ENCODE assay signal across 8 cellular contexts in the genomic region with DNA sequence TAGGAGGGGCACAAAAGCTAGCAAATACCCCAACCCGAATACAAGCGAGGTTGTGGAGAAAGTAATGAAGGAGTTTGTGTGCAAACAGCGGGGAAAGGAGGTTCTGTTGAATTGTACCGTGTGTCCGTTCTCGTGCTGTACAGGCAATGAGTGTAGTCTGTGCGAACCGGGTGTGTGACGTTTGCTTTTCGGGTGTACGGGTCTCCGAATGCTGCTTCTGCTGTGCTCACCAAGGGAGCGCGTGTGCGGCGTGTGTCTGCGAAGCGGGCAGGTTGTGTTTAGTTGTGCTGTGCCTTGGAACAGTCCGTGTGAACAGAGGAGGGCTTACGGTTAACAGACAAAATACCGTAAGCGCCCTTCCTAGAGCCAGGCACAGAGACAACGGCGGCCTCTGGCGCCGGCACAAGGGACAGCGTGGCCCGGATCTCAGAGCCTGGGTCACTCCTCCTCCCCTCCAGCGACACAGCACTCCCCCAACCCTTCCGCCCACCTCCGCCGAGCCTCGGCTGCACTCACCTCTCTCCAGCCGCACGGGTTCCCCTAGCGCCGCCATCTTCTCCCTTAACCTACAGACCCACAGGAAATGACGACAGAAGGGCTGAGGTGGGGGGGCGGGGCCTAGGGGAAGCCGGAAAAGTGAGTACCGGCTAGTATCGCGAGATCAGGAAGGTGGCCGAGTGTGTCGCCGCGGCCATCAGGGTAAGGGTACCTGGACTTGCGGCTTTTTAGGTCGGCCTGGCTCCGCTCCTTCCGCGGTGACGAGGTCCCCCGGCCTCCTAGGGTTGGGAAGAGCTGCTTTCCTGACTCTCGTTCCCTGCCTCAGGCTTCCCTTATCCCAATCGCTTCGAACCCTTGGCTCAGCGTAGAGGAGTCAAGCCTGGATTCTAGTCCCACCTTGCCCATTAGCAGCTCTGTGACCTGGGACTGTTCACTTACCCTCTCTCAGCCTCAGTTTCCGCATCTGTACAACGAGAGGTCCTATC. TPM values are rescaled to one million over a fixed set of nuclear protein-coding genes. Genes with fewer than 3 reads are reported as not detected.
DNase-seq lines count a peak whose midpoint lies in the region; TF ChIP-seq lines count a peak whose summit lies in the region.

A gene with protein sequence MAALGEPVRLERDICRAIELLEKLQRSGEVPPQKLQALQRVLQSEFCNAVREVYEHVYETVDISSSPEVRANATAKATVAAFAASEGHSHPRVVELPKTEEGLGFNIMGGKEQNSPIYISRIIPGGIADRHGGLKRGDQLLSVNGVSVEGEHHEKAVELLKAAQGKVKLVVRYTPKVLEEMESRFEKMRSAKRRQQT (minus strand): TSS at position 570 of the 983 bp plus-strand sequence. CDS start 17 bp downstream, at position 553.

- H3K4me3 ChIP-seq in GM08714 (ENCODE audit: low read length) = peak within 1 kb of the TSS; percentile 96
- peak within 1 kb of the TSS; percentile 96 for H3K4me3 ChIP-seq in NB4 (ENCODE audit: low read depth, low read length)
- peak within 1 kb of the TSS; percentile 93 to 95 for H3K4me3 ChIP-seq in SK-N-SH (ENCODE audit: low read depth in 2 of 2, low read length in 1 of 2)
- peak within 1 kb of the TSS; percentile 78 for H3K4me3 ChIP-seq in thymus (ENCODE audit: low read length)

- peak within 1 kb of the TSS; percentile 79 to 92 for H3K27ac ChIP-seq in SK-N-SH (ENCODE audit: low read depth in 2 of 2, low read length in 1 of 2)
- H3K27ac ChIP-seq in thymus (ENCODE audit: low read depth) = peak within 1 kb of the TSS; percentile 99

- peak within 1 kb of the TSS; percentile 88 for H3K9ac ChIP-seq in SK-N-SH

- peak within 1 kb of the TSS; percentile 94 for H3K4me3 Mint-ChIP-seq in HFFc6
- peak within 1 kb of the TSS; percentile 99 for H3K4me3 Mint-ChIP-seq in activated naive CD4-positive, alpha-beta T cell treated with anti-CD3 and anti-CD28 coated beads, Interleukin-2, amount 50 U/mL, for 24 hours
- peak within 1 kb of the TSS; percentile 98 for H3K4me3 Mint-ChIP-seq in glutamatergic neuron (ENCODE audit: unreplicated experiment)
- peak within 1 kb of the TSS; percentile 100 for H3K4me3 Mint-ChIP-seq in osteocyte (ENCODE audit: unreplicated experiment)

- H3K27ac Mint-ChIP-seq in HFFc6 (peak within 1 kb of the TSS; percentile 94), glutamatergic neuron (ENCODE audit: unreplicated experiment) (peak within 1 kb of the TSS; percentile 93), osteocyte (ENCODE audit: unreplicated experiment) (peak within 1 kb of the TSS; percentile 98)
- peak within 1 kb of the TSS; percentile 99 for H3K27ac Mint-ChIP-seq in activated naive CD4-positive, alpha-beta T cell treated with anti-CD3 and anti-CD28 coated beads, Interleukin-2, amount 50 U/mL, for 24 hours

- TF ChIP-seq CTCF in HFFc6 (IDR thresholded peaks at IDR 0.05) (peak; percentile 24; the same call in 1 of the 2 replicates), NB4 (IDR thresholded peaks at IDR 0.05; ENCODE audit: low read depth, low read length) (no peak), SK-N-SH (IDR thresholded peaks at IDR 0.05) (no peak; the same call in 1 of the 2 replicates), glutamatergic neuron (IDR thresholded peaks at IDR 0.05; ENCODE audit: partially characterized antibody, unreplicated experiment) (no peak), osteocyte (IDR thresholded peaks at IDR 0.05) (no peak)

- no peak for TF ChIP-seq RAD21 in SK-N-SH (IDR thresholded peaks at IDR 0.05; ENCODE audit: low read length)

- H3F3A ChIP-seq in SK-N-SH (replicated peaks; ENCODE audit: insufficient read depth) = no peaks in the 10 kb centered on the region

- H3K79me2 ChIP-seq in SK-N-SH (ENCODE audit: insufficient read depth) = peaks cover 68% of the 10 kb centered on the region

- H3K36me3 ChIP-seq in SK-N-SH (replicated peaks in 1 of 2; ENCODE audit: control insufficient read depth in 1 of 2, insufficient read depth in 2 of 2, low read length in 1 of 2) (peaks cover 13 to 16% of the 10 kb centered on the region in 2 experiments), thymus (ENCODE audit: control insufficient read depth, insufficient read depth) (no peaks in the 10 kb centered on the region)

- peaks cover 47% of the 10 kb centered on the region for H3K4me1 Mint-ChIP-seq in HFFc6 (ENCODE audit: low read depth)
- H3K4me1 Mint-ChIP-seq in activated naive CD4-positive, alpha-beta T cell treated with anti-CD3 and anti-CD28 coated beads, Interleukin-2, amount 50 U/mL, for 24 hours = peaks cover 55% of the 10 kb centered on the region
- H3K4me1 Mint-ChIP-seq in glutamatergic neuron (ENCODE audit: low read depth, unreplicated experiment) = peaks cover 6% of the 10 kb centered on the region
- peaks cover 38% of the 10 kb centered on the region for H3K4me1 Mint-ChIP-seq in osteocyte (ENCODE audit: unreplicated experiment)

- H4K20me1 ChIP-seq in SK-N-SH (ENCODE audit: insufficient read depth) = no peaks in the 10 kb centered on the region

- TF ChIP-seq EP300 in SK-N-SH (IDR thresholded peaks at IDR 0.05; ENCODE audit: borderline replicate concordance in 1 of 2, low read depth in 1 of 2, low read length in 1 of 2) = no peak

- no peaks in the 10 kb centered on the region for H3K9me2 ChIP-seq in SK-N-SH

- TF ChIP-seq POLR2A in NB4 (IDR thresholded peaks at IDR 0.05; ENCODE audit: extremely low read depth, insufficient read length) = peak; percentile 89

- H3K4me1 ChIP-seq in SK-N-SH (ENCODE audit: control insufficient read depth in 1 of 2, insufficient read depth in 2 of 2, low read depth in 1 of 2, low read length in 1 of 2) = peaks cover 5 to 20% of the 10 kb centered on the region in 2 experiments; a peak in 3 of 4 replicates
- H3K4me1 ChIP-seq in thymus (ENCODE audit: control insufficient read depth, insufficient read depth, low read length) = peaks cover 9% of the 10 kb centered on the region

- H3K36me3 Mint-ChIP-seq in HFFc6 (ENCODE audit: low read depth) (peaks cover 7% of the 10 kb centered on the region), glutamatergic neuron (ENCODE audit: unreplicated experiment) (no peaks in the 10 kb centered on the region), osteocyte (ENCODE audit: unreplicated experiment) (peaks cover 10% of the 10 kb centered on the region)
- H3K36me3 Mint-ChIP-seq in activated naive CD4-positive, alpha-beta T cell treated with anti-CD3 and anti-CD28 coated beads, Interleukin-2, amount 50 U/mL, for 24 hours = peaks cover 8% of the 10 kb centered on the region

- POLR2A ChIA-PET in SK-N-SH (lab: Yijun Ruan, JAX) = interaction anchor here (0.6 kb wide), 2 partner anchors 8 to 192 kb away, joined by 3 to 4 read pairs; no protein-coding TSS in a partner anchor

- H2AFZ ChIP-seq in SK-N-SH (ENCODE audit: low read depth) = peak within 1 kb of the TSS; percentile 88

- H3K9me3 ChIP-seq in SK-N-SH = no peaks in the 10 kb centered on the region
- no peaks in the 10 kb centered on the region for H3K9me3 ChIP-seq in thymus (ENCODE audit: control insufficient read depth)

- H3K9me3 Mint-ChIP-seq in HFFc6 (no peaks in the 10 kb centered on the region), glutamatergic neuron (ENCODE audit: unreplicated experiment) (peaks cover 2% of the 10 kb centered on the region), osteocyte (ENCODE audit: unreplicated experiment) (no peaks in the 10 kb centered on the region)
- H3K9me3 Mint-ChIP-seq in activated naive CD4-positive, alpha-beta T cell treated with anti-CD3 and anti-CD28 coated beads, Interleukin-2, amount 50 U/mL, for 24 hours = no peaks in the 10 kb centered on the region

- CTCF ChIA-PET in SK-N-SH (lab: Yijun Ruan, JAX) = interaction anchor here (1.0 to 1.8 kb wide), 3 partner anchors 7 to 193 kb away, joined by 3 to 6 read pairs (median 3); no protein-coding TSS in a partner anchor

- DNase-seq in HFFc6 = peak; percentile 95
- peak; percentile 95 for DNase-seq in NB4 (ENCODE audit: low read depth)
- peak; percentile 93 for DNase-seq in SK-N-SH
- DNase-seq in glutamatergic neuron = peak; percentile 96
- DNase-seq in osteocyte (ENCODE audit: extremely low spot score, unreplicated experiment) = peak; percentile 96

- WGBS in SK-N-SH (ENCODE audit: low lambda C conversion rate) = 3% methylated on average over 31 of the region's 60 CpGs
- WGBS in thymus = under 1% methylated on average over 60 of the region's 60 CpGs

- H3K4me2 ChIP-seq in SK-N-SH = peak within 1 kb of the TSS; percentile 90

- H3K27me3 ChIP-seq in SK-N-SH (ENCODE audit: insufficient read depth) = no peaks in the 10 kb centered on the region
- H3K27me3 ChIP-seq in thymus (ENCODE audit: control insufficient read depth, insufficient read depth) = no peaks in the 10 kb centered on the region

- H3K27me3 Mint-ChIP-seq in HFFc6 (ENCODE audit: insufficient read depth) = peaks cover 4% of the 10 kb centered on the region; the same call in 1 of the 2 replicates
- no peaks in the 10 kb centered on the region for H3K27me3 Mint-ChIP-seq in activated naive CD4-positive, alpha-beta T cell treated with anti-CD3 and anti-CD28 coated beads, Interleukin-2, amount 50 U/mL, for 24 hours
- peaks cover 2% of the 10 kb centered on the region for H3K27me3 Mint-ChIP-seq in glutamatergic neuron (ENCODE audit: unreplicated experiment)
- H3K27me3 Mint-ChIP-seq in osteocyte (ENCODE audit: unreplicated experiment) = no peaks in the 10 kb centered on the region

TF ChIP-seq in SK-N-SH, 30 proteins besides CTCF, POLR2A, EP300 and RAD21 (continues in another document):
- no peak for TF ChIP-seq FOSL2 (IDR thresholded peaks at IDR 0.05; ENCODE audit: borderline replicate concordance, low read depth)
- TF ChIP-seq RCOR1 (IDR thresholded peaks at IDR 0.05; ENCODE audit: low read length) = no peak
- peak; percentile 86 for TF ChIP-seq GABPA (IDR thresholded peaks at IDR 0.05; ENCODE audit: low read depth)
- TF ChIP-seq, protein P1, sequence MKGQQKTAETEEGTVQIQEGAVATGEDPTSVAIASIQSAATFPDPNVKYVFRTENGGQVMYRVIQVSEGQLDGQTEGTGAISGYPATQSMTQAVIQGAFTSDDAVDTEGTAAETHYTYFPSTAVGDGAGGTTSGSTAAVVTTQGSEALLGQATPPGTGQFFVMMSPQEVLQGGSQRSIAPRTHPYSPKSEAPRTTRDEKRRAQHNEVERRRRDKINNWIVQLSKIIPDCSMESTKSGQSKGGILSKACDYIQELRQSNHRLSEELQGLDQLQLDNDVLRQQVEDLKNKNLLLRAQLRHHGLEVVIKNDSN (IDR thresholded peaks at IDR 0.05; ENCODE audit: borderline replicate concordance, low read depth) = no peak
- no peak for TF ChIP-seq TEAD4 (IDR thresholded peaks at IDR 0.05; ENCODE audit: borderline replicate concordance, insufficient read depth)
- peak; percentile 98 for TF ChIP-seq YY1 (IDR thresholded peaks at IDR 0.05; ENCODE audit: low read depth)

RNA-seq across cellular contexts. Expression of the gene that starts here (rescaled TPM):
- 10 to 100 TPM; 53.7 to 64.4 (median 60.2) TPM for total RNA-seq in HFFc6 (2021; fragmentation: NEBNext Ultra II Directional; extraction: Animal tissue kit (Norgen Biotek cat#: 25700))
- polyA plus RNA-seq in SK-N-SH (2012; rRNA removed) = 7.3 and 11.0 TPM in 2 replicates
- polyA plus RNA-seq in SK-N-SH (2012; cell fraction: cytosol; rRNA removed) = 13.7 and 16.3 TPM in 2 replicates
- 3.9 and 6.7 TPM in 2 replicates for polyA plus RNA-seq in SK-N-SH (2012; cell fraction: nucleus; rRNA removed)
- total RNA-seq in glutamatergic neuron (ENCODE audit: unreplicated experiment) = 44.7 TPM
- total RNA-seq in osteocyte = 20.3 and 21.8 TPM in 2 replicates
- 14.2 TPM for polyA plus RNA-seq in thymus

Comparison
In these comparisons a context has a peak if more than half of its experiments do, and no peak if none do; other contexts are left out.
1. Peak in every context shown above with its lines: DNase-seq, H3K4me3 ChIP-seq and H3K27ac ChIP-seq.